In genomic region chr2:219059725-219060682, GRCh38 we compare ENCODE assay signal across 10 cellular contexts. TPM values are rescaled to one million over a fixed set of nuclear protein-coding genes. Genes with fewer than 3 reads are reported as not detected.
DNase-seq lines count a peak whose midpoint lies in the region; ATAC-seq, FAIRE-seq and TF ChIP-seq lines count a peak whose summit lies in the region.
"Had no signal": no experiment of that assay in that cellular context is flagged by ENCODE, and none has a peak within 500 bp of the region (broad histone marks: within the 10 kb centered on the region; RNA-seq: fewer than 3 reads in every experiment).

No MANE protein-coding gene starts in this region.

- H3K9me3 ChIP-seq in A549 = no peaks in the 10 kb centered on the region
- H3K9me3 ChIP-seq in ascending aorta = no peaks in the 10 kb centered on the region
- H3K9me3 ChIP-seq in muscle layer of duodenum (ENCODE audit: control insufficient read depth in 1 of 2, low read length in 2 of 2) = no peaks in the 10 kb centered on the region

- WGBS in A549 (ENCODE audit: missing lambda C conversion rate) = 9% methylated on average over 30 of the region's 81 CpGs

- TF ChIP-seq EP300 in A549 (IDR thresholded peaks at IDR 0.05) = no peak

- no peak for FAIRE-seq in A549 (lab: Jason Lieb, UNC)

- H3K27ac ChIP-seq in A549 (peak overlapping the region in 1 of 2 experiments; percentile 54; a peak in 4 of 6 replicates), ascending aorta (no peak overlapping the region), muscle layer of duodenum (ENCODE audit: low read length) (no peak overlapping the region)
- H3K27ac ChIP-seq: skin epidermis had no signal

- ATAC-seq in A549 (peak in 1 of 2 experiments; percentile 33; a peak in 3 of 6 replicates), GM18519 (IDR thresholded peaks at IDR 0.05; ENCODE audit: low FRiP score, unreplicated experiment) (no peak), GM18502 (IDR thresholded peaks at IDR 0.05; ENCODE audit: poor library complexity, unreplicated experiment) (no peak)

- TF ChIP-seq POLR2A in A549 (IDR thresholded peaks at IDR 0.05; ENCODE audit: low read length) = no peak

- in situ Hi-C loops in GM13977 (cut with MboI; ENCODE audit: low pct_unique_long_range_greater_than_20kb, low sequenced_read_pairs, unreplicated experiment) = loop anchor here (10.0 kb wide), 1 partner anchor 55 kb away; no protein-coding TSS in a partner anchor

- DNase-seq in A549 (ENCODE audit: low read depth in 1 of 2, low spot score in 1 of 2) = peak in 1 of 2 experiments; percentile 5
- peak; percentile 43 for DNase-seq in GM13977 (ENCODE audit: low spot score)
- no peak for DNase-seq in ascending aorta (ENCODE audit: low spot score in 2 of 2)
- DNase-seq in effector CD8-positive, alpha-beta T cell (lab: John Stamatoyannopoulos, UW) = no peak
- DNase-seq in iPS-NIHi7 (ENCODE audit: extremely low spot score) = no peak
- DNase-seq: NCI-H510A treated with DMSO at 0.1 percent for 48 hours had no signal

- H3K27me3 ChIP-seq in ascending aorta (peaks cover 19% of the 10 kb centered on the region), muscle layer of duodenum (ENCODE audit: low read depth, low read length) (peaks cover 59% of the 10 kb centered on the region)

- TF ChIP-seq RAD21 in A549 (conservative IDR thresholded peaks at IDR 0.05 in 1 of 2, IDR thresholded peaks at IDR 0.05 in 1 of 2) = no peak

- CTCF ChIA-PET in A549 (lab: Yijun Ruan, JAX) = interaction anchor here (0.6 to 12.2 kb wide), 15 partner anchors 11 to 452 kb away, joined by 3 to 332 read pairs (median 4); partner anchors contain the start of genes CRYBA2 and NHEJ1

- H3K4me1 ChIP-seq in A549 (peaks cover 26% of the 10 kb centered on the region), ascending aorta (peaks cover 29 to 31% of the 10 kb centered on the region in 2 donors), muscle layer of duodenum (ENCODE audit: control insufficient read depth in 1 of 2, insufficient read depth in 2 of 2, low read length in 2 of 2) (peaks cover 0 to 38% of the 10 kb centered on the region in 2 donors)

- TF ChIP-seq CTCF in A549 (IDR thresholded peaks at IDR 0.05) (no peak), GM13977 (IDR thresholded peaks at IDR 0.05; ENCODE audit: extremely low read depth, insufficient read depth, missing control alignments) (no peak), ascending aorta (IDR thresholded peaks at IDR 0.05) (no peak)

- intact Hi-C loops in ascending aorta (cut with DNase I) = loop anchor here (5.0 kb wide), 1 partner anchor 237 kb away; no protein-coding TSS in a partner anchor

- peak overlapping the region; percentile 97 for H3K4me2 ChIP-seq in A549

- POLR2A ChIA-PET in A549 (lab: Yijun Ruan, JAX) = interaction anchor here (1.0 kb wide), 1 partner anchor 44 kb away, joined by 3 read pairs; no protein-coding TSS in a partner anchor

- H3K4me3 ChIP-seq in A549 = peak overlapping the region; percentile 53
- peak overlapping the region; percentile 50 to 56 for H3K4me3 ChIP-seq in ascending aorta
- H3K4me3 ChIP-seq in muscle layer of duodenum (ENCODE audit: low read depth in 1 of 2, low read length in 2 of 2) = peak overlapping the region; percentile 36 to 50

- H3K36me3 ChIP-seq in ascending aorta = no peaks in the 10 kb centered on the region
- no peaks in the 10 kb centered on the region for H3K36me3 ChIP-seq in muscle layer of duodenum (ENCODE audit: control insufficient read depth in 1 of 2, insufficient read depth in 2 of 2, low read length in 2 of 2)

TF ChIP-seq in A549, 52 proteins besides CTCF, POLR2A, EP300 and RAD21:
- no peak for TF ChIP-seq MAZ (IDR thresholded peaks at IDR 0.05; ENCODE audit: borderline replicate concordance, low read depth, low read length)
- TF ChIP-seq TP53 (CRISPR knock-in tag; IDR thresholded peaks at IDR 0.05) = no peak
- no peak for TF ChIP-seq CBX8 (IDR thresholded peaks at IDR 0.05)
- no peak for TF ChIP-seq BCL3 (IDR thresholded peaks at IDR 0.05)
- no peak for TF ChIP-seq ELK1 (IDR thresholded peaks at IDR 0.05; ENCODE audit: low read depth, low read length)
- no peak for TF ChIP-seq MYC (IDR thresholded peaks at IDR 0.05; ENCODE audit: borderline replicate concordance, low read length)
- no peak for TF ChIP-seq HOXB13 (CRISPR knock-in tag; IDR thresholded peaks at IDR 0.05; ENCODE audit: low read depth)
- TF ChIP-seq FOSL2 (IDR thresholded peaks at IDR 0.05) = no peak
- no peak for TF ChIP-seq FOSL2 (CRISPR knock-in tag; IDR thresholded peaks at IDR 0.05)
- no peak for TF ChIP-seq HMGXB4 (CRISPR knock-in tag; IDR thresholded peaks at IDR 0.05; ENCODE audit: borderline replicate concordance)
- no peak for TF ChIP-seq EHF (CRISPR knock-in tag; IDR thresholded peaks at IDR 0.05)
- TF ChIP-seq HES2 (IDR thresholded peaks at IDR 0.05) = no peak
- no peak for TF ChIP-seq CHD2 (IDR thresholded peaks at IDR 0.05; ENCODE audit: low read length, partially characterized antibody)
- no peak for TF ChIP-seq RCOR1 (IDR thresholded peaks at IDR 0.05; ENCODE audit: low read depth, low read length)
- no peak for TF ChIP-seq ATOH8 (CRISPR knock-in tag; IDR thresholded peaks at IDR 0.05; ENCODE audit: low read depth)
- TF ChIP-seq KDM1A (IDR thresholded peaks at IDR 0.05; ENCODE audit: low read depth) = no peak
- no peak for TF ChIP-seq GATA3 (IDR thresholded peaks at IDR 0.05; ENCODE audit: borderline replicate concordance)
- no peak for TF ChIP-seq FOSB (CRISPR knock-in tag; IDR thresholded peaks at IDR 0.05)

RNA-seq across cellular contexts. Expression of gene IHH, which starts 0.7 kb away (rescaled TPM):
- polyA plus RNA-seq in A549 (2011; rRNA removed) (not detected in 2 replicates), A549 (2017; fragmentation: RNase III; extraction: RNeasy Plus Mini Kit Qiagen cat#74134 plus additional on column Dnase treatment) (0.08 to 0.13 TPM (median 0.10 TPM) in 3 replicates)
- polyA plus RNA-seq in A549 (2012; cell fraction: cytosol; rRNA removed) = 0.09 and 0.11 TPM in 2 replicates
- 0.50 and 0.58 TPM in 2 replicates for polyA plus RNA-seq in A549 (2012; cell fraction: nucleus; rRNA removed)
- polyA minus RNA-seq in A549 (2011; rRNA and poly(A)+ RNA removed) = 0.12 TPM in 1 of 2 replicates, not detected in the other
- not detected for total RNA-seq in ascending aorta

RNA-seq across cellular contexts. Expression of gene CFAP65, which starts 18.7 kb away (rescaled TPM):
- polyA plus RNA-seq in A549 (2011; rRNA removed) (0.09 and 0.12 TPM in 2 replicates), A549 (2017; fragmentation: RNase III; extraction: RNeasy Plus Mini Kit Qiagen cat#74134 plus additional on column Dnase treatment) (0.14 to 0.28 TPM (median 0.22 TPM) in 3 replicates)
- polyA plus RNA-seq in A549 (2012; cell fraction: cytosol; rRNA removed) = 0.08 and 0.09 TPM in 2 replicates
- polyA plus RNA-seq in A549 (2012; cell fraction: nucleus; rRNA removed) = 0.15 and 0.23 TPM in 2 replicates
- polyA minus RNA-seq in A549 (2011; rRNA and poly(A)+ RNA removed) = not detected in 2 replicates
- total RNA-seq in ascending aorta = not detected
